In genomic region chr6:36547646-36548400, GRCh38 we compare ENCODE assay signal across 8 cellular contexts. TPM values are rescaled to one million over a fixed set of nuclear protein-coding genes. Genes with fewer than 3 reads are reported as not detected.
DNase-seq lines count a peak whose midpoint lies in the region; ATAC-seq, FAIRE-seq and TF ChIP-seq lines count a peak whose summit lies in the region.

No MANE protein-coding gene starts in this region.

- no peak for TF ChIP-seq CTCF in GM12865 (IDR thresholded peaks at IDR 0.05; ENCODE audit: insufficient read depth, low read depth, low read length, missing control alignments)
- TF ChIP-seq CTCF in RWPE1 (conservative IDR thresholded peaks at IDR 0.05; ENCODE audit: low read depth), result no peak
- no peak for TF ChIP-seq CTCF in endothelial cell of umbilical vein (IDR thresholded peaks at IDR 0.05; ENCODE audit: extremely low read depth in 1 of 2, insufficient read depth in 1 of 2, low read depth in 1 of 2, low read length in 2 of 2)
- no peak for TF ChIP-seq CTCF in prostate gland (IDR thresholded peaks at IDR 0.05)

- no peak for FAIRE-seq in endothelial cell of umbilical vein (lab: Jason Lieb, UNC)

- dilution Hi-C loops in endothelial cell of umbilical vein (cut with MboI; ENCODE audit: extremely low pct_ligation_motif_present, low sequenced_read_pairs), result no loop called here

- H3K9ac ChIP-seq in endothelial cell of umbilical vein (replicated peaks; ENCODE audit: extremely low read depth, insufficient read depth, low read length), result peak overlapping the region; percentile 94

- H3K4me2 ChIP-seq in endothelial cell of umbilical vein (ENCODE audit: insufficient read depth, low read length), result peak overlapping the region; percentile 73

- no peak for ATAC-seq in HG03139 (IDR thresholded peaks at IDR 0.05; ENCODE audit: unreplicated experiment)
- ATAC-seq in GM21786 (IDR thresholded peaks at IDR 0.05; ENCODE audit: unreplicated experiment), result no peak

- WGBS in prostate gland, result 62% methylated on average over 13 of the region's 13 CpGs

- H3K4me1 ChIP-seq in endothelial cell of umbilical vein (ENCODE audit: control insufficient read depth, extremely low read depth, insufficient read depth, low read length) (peaks cover 22% of the 10 kb centered on the region), prostate gland (replicated peaks) (peaks cover 3% of the 10 kb centered on the region)

- H3K36me3 ChIP-seq in endothelial cell of umbilical vein (ENCODE audit: control insufficient read depth in 2 of 2, extremely low read depth in 1 of 2, insufficient read depth in 2 of 2, low read length in 2 of 2) (no peaks in the 10 kb centered on the region), prostate gland (no peaks in the 10 kb centered on the region)

- POLR2A ChIA-PET in RWPE1 (lab: Yijun Ruan, JAX; ENCODE audit: low non-redundant PET), result no interaction called here
- POLR2A ChIA-PET in endothelial cell of umbilical vein (lab: Charles Lee), result no interaction called here

- H3K79me2 ChIP-seq in endothelial cell of umbilical vein (ENCODE audit: control insufficient read depth, insufficient read depth, low read length), result peaks cover 40% of the 10 kb centered on the region

- no peaks in the 10 kb centered on the region for H3K9me1 ChIP-seq in endothelial cell of umbilical vein (replicated peaks; ENCODE audit: control insufficient read depth, extremely low read depth, insufficient read depth, low read length)

- H3K27me3 ChIP-seq in endothelial cell of umbilical vein (ENCODE audit: control insufficient read depth in 2 of 2, insufficient read depth in 2 of 2, low read length in 2 of 2), result peaks cover 3 to 5% of the 10 kb centered on the region in 2 experiments
- H3K27me3 ChIP-seq in prostate gland (replicated peaks; ENCODE audit: insufficient read depth), result no peaks in the 10 kb centered on the region

- TF ChIP-seq POLR2A in endothelial cell of umbilical vein (IDR thresholded peaks at IDR 0.05; ENCODE audit: low read depth, low read length) (no peak), prostate gland (IDR thresholded peaks at IDR 0.05) (no peak)

- peak overlapping the region; percentile 80 for H2AFZ ChIP-seq in endothelial cell of umbilical vein (ENCODE audit: low read depth, low read length)

- H4K20me1 ChIP-seq in endothelial cell of umbilical vein (replicated peaks; ENCODE audit: control insufficient read depth, extremely low read depth, insufficient read depth, low read length), result peaks cover 4% of the 10 kb centered on the region

- DNase-seq in GM12865 (ENCODE audit: low read depth), result no peak
- DNase-seq in RWPE1 (ENCODE audit: low spot score), result no peak
- DNase-seq in endothelial cell of umbilical vein (ENCODE audit: low read depth, low spot score), result no peak
- DNase-seq in prostate gland (ENCODE audit: low spot score), result no peak
- DNase-seq in islet precursor cell, result no peak
- DNase-seq in kidney glomerular epithelial cell (lab: John Stamatoyannopoulos, UW), result no peak

- no TSS peak for BruUV-seq in endothelial cell of umbilical vein (replicated peaks; lab: Mats Ljungman, UMichigan)

- H3K9me3 ChIP-seq in endothelial cell of umbilical vein (replicated peaks; ENCODE audit: control insufficient read depth, insufficient read depth, low read length) (no peaks in the 10 kb centered on the region), prostate gland (no peaks in the 10 kb centered on the region)

- CTCF ChIA-PET in RWPE1 (lab: Yijun Ruan, JAX) (no interaction called here), endothelial cell of umbilical vein (lab: Charles Lee) (interaction anchor here (0.7 kb wide), 1 partner anchor 71 kb away, joined by 3 read pairs; no protein-coding TSS in a partner anchor)

- H3K4me3 ChIP-seq in GM12865 (ENCODE audit: low read depth, low read length) (peak overlapping the region; percentile 27), endothelial cell of umbilical vein (replicated peaks in 1 of 3; ENCODE audit: insufficient read depth in 1 of 3, low read depth in 1 of 3, low read length in 3 of 3) (peak overlapping the region in 1 of 3 experiments; percentile 27), prostate gland (peak overlapping the region; percentile 72 to 90)

- H3K27ac ChIP-seq in RWPE1 (peak overlapping the region; percentile 94), endothelial cell of umbilical vein (ENCODE audit: insufficient read depth, low read depth, low read length) (peak overlapping the region; percentile 6), prostate gland (peak overlapping the region; percentile 94 to 96)

- intact Hi-C loops in endothelial cell of umbilical vein (cut with micrococcal nuclease), result loop anchor here (1.0 kb wide), 1 partner anchor 46 kb away; the partner anchor contains the start of gene SRSF3
- intact Hi-C loops in prostate gland (cut with DNase I), result loop anchor here (1.0 to 5.0 kb wide), 4 partner anchors 31 to 126 kb away; partner anchors contain the start of gene SRSF3

TF ChIP-seq in endothelial cell of umbilical vein, 7 proteins besides CTCF, POLR2A, EP300 and RAD21:
- TF ChIP-seq EZH2 (IDR thresholded peaks at IDR 0.05; ENCODE audit: borderline replicate concordance, low read depth, low read length, severe bottlenecking) (no peak), GATA2 (IDR thresholded peaks at IDR 0.05; ENCODE audit: insufficient read depth, insufficient read length, low read depth, low read length) (no peak), FOS (IDR thresholded peaks at IDR 0.05; ENCODE audit: borderline replicate concordance, insufficient read depth, low read length) (no peak), MYC (IDR thresholded peaks at IDR 0.05; ENCODE audit: low read depth, low read length) (no peak), JUN (IDR thresholded peaks at IDR 0.05; ENCODE audit: borderline replicate concordance, insufficient read depth, insufficient read length, low read depth) (no peak), POLR2AphosphoS5 (IDR thresholded peaks at IDR 0.05; ENCODE audit: insufficient read depth, low read depth, low read length) (no peak)
- TF ChIP-seq, protein P1, sequence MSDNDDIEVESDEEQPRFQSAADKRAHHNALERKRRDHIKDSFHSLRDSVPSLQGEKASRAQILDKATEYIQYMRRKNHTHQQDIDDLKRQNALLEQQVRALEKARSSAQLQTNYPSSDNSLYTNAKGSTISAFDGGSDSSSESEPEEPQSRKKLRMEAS (IDR thresholded peaks at IDR 0.05; ENCODE audit: insufficient read depth, insufficient read length), result no peak

RNA-seq across cellular contexts. Expression of gene STK38, which starts 0.5 kb away (rescaled TPM):
- total RNA-seq in endothelial cell of umbilical vein (26.9 and 30.3 TPM in 2 replicates), prostate gland (10 to 100 TPM; 16.5 to 17.7 TPM)
- 10.1 and 10.2 TPM in 2 replicates for polyA plus RNA-seq in endothelial cell of umbilical vein
- 12.0 and 12.3 TPM in 2 replicates for polyA plus RNA-seq in endothelial cell of umbilical vein (2011; cell fraction: cytosol; rRNA removed)
- 34.5 and 41.1 TPM in 2 replicates for polyA plus RNA-seq in endothelial cell of umbilical vein (2011; cell fraction: nucleus; rRNA removed)
- 18.6 and 24.8 TPM in 2 replicates for polyA plus RNA-seq in endothelial cell of umbilical vein (2012)
- 11.3 and 12.7 TPM in 2 replicates for polyA minus RNA-seq in endothelial cell of umbilical vein
- 11.2 TPM for polyA minus RNA-seq in endothelial cell of umbilical vein (2011; cell fraction: cytosol; rRNA and poly(A)+ RNA removed)
- 11.1 and 15.0 TPM in 2 replicates for polyA minus RNA-seq in endothelial cell of umbilical vein (2011; cell fraction: nucleus; rRNA and poly(A)+ RNA removed)

RNA-seq across cellular contexts. Expression of gene SRSF3, which starts 46.3 kb away (rescaled TPM):
- total RNA-seq in endothelial cell of umbilical vein (393 and 422 TPM in 2 replicates), prostate gland (100 to 1,000 TPM; 111 to 153 TPM)
- 308 and 317 TPM in 2 replicates for polyA plus RNA-seq in endothelial cell of umbilical vein
- 335 and 360 TPM in 2 replicates for polyA plus RNA-seq in endothelial cell of umbilical vein (2011; cell fraction: cytosol; rRNA removed)
- polyA plus RNA-seq in endothelial cell of umbilical vein (2011; cell fraction: nucleus; rRNA removed), result 386 and 564 TPM in 2 replicates
- 335 and 360 TPM in 2 replicates for polyA plus RNA-seq in endothelial cell of umbilical vein (2012)
- polyA minus RNA-seq in endothelial cell of umbilical vein, result 197 and 229 TPM in 2 replicates
- polyA minus RNA-seq in endothelial cell of umbilical vein (2011; cell fraction: cytosol; rRNA and poly(A)+ RNA removed), result 109 TPM
- 251 and 283 TPM in 2 replicates for polyA minus RNA-seq in endothelial cell of umbilical vein (2011; cell fraction: nucleus; rRNA and poly(A)+ RNA removed)

Comparison
In these comparisons a context has a peak if more than half of its experiments do, and no peak if none do; other contexts are left out.
1. H3K27ac ChIP-seq: peak in every context shown above with its lines; median percentile 95 in prostate gland; 94 in RWPE1; 6 in endothelial cell of umbilical vein.